In genomic region chr15:66169023-66169422, GRCh38 we compare ENCODE assay signal across 21 cellular contexts.
DNase-seq lines count a peak whose midpoint lies in the region; ATAC-seq and TF ChIP-seq lines count a peak whose summit lies in the region.
"Had no signal": no experiment of that assay in that cellular context is flagged by ENCODE, and none has a peak within 500 bp of the region (broad histone marks: within the 10 kb centered on the region; RNA-seq: fewer than 3 reads in every experiment).

No MANE protein-coding gene starts in this region.

- H3K4me3 Mint-ChIP-seq in glutamatergic neuron (ENCODE audit: unreplicated experiment) = no peak overlapping the region
- H3K4me3 Mint-ChIP-seq: CD4-positive, alpha-beta memory T cell; HFFc6; IgD-negative memory B cell; stimulated activated naive B cell treated with anti-CD40 and anti-IgM and Interleukin-4, amounts not matched to agents 10 μg/mL and 1 μg/mL and 100 μg/mL, for 72 hours had no signal

- H3K27me3 ChIP-seq in DOHH2 (ENCODE audit: control insufficient read depth, low read length) = no peaks in the 10 kb centered on the region

- H3K4me2 ChIP-seq in DOHH2 (ENCODE audit: low read length) = peak overlapping the region; percentile 78

- peaks cover 83% of the 10 kb centered on the region for H3K79me2 ChIP-seq in DOHH2 (ENCODE audit: control insufficient read depth, low read length)

- H3K4me1 Mint-ChIP-seq in glutamatergic neuron (ENCODE audit: low read depth, unreplicated experiment) = peaks cover 48% of the 10 kb centered on the region
- H3K4me1 Mint-ChIP-seq: CD4-positive, alpha-beta memory T cell; IgD-negative memory B cell had no signal

- H3K4me3 ChIP-seq in DOHH2 (ENCODE audit: low read length) (peak overlapping the region; percentile 67; the same call in 1 of the 2 replicates), coronary artery (no peak overlapping the region)
- H3K4me3 ChIP-seq: dorsolateral prefrontal cortex, thoracic aorta had no signal

- no peaks in the 10 kb centered on the region for H4K20me1 ChIP-seq in DOHH2 (ENCODE audit: control insufficient read depth, insufficient read depth, low read depth, low read length)

- peaks cover 19% of the 10 kb centered on the region for H3F3A ChIP-seq in DOHH2 (ENCODE audit: control insufficient read depth, insufficient read depth)

- H3K4me1 ChIP-seq in DOHH2 (ENCODE audit: control insufficient read depth, low read length) = peaks cover 100% of the 10 kb centered on the region

- peak overlapping the region; percentile 100 for H3K27ac ChIP-seq in DOHH2 (ENCODE audit: low read depth, low read length)
- H3K27ac ChIP-seq in coronary artery = no peak overlapping the region
- H3K27ac ChIP-seq: HL-60, thoracic aorta had no signal

- peaks cover 10% of the 10 kb centered on the region for H3K27me3 Mint-ChIP-seq in glutamatergic neuron (ENCODE audit: unreplicated experiment)

- DNase-seq in NCI-H1694 treated with DMSO at 0.1 percent for 48 hours (lab: John Stamatoyannopoulos, UW) (peak; percentile 43), RPMI7951 (ENCODE audit: low read depth) (peak; percentile 17), glutamatergic neuron (peak; percentile 69), coronary artery (ENCODE audit: low spot score) (no peak)
- DNase-seq: activated CD4-positive, alpha-beta T cell treated with anti-CD3 and anti-CD28 coated beads for 48 hours; activated CD8-positive, alpha-beta memory T cell treated with anti-CD3 and anti-CD28 coated beads, Interleukin-2, amount 50 U/mL, for 4 hours; CD4-positive, alpha-beta memory T cell; EL; foreskin fibroblast; HFFc6; hippocampal formation; MM.1S; stimulated activated naive B cell treated with anti-CD40 and anti-IgM and Interleukin-4, amounts not matched to agents 10 μg/mL and 1 μg/mL and 100 μg/mL, for 72 hours had no signal

- no peaks in the 10 kb centered on the region for H3K36me3 Mint-ChIP-seq in glutamatergic neuron (ENCODE audit: unreplicated experiment)
- H3K36me3 Mint-ChIP-seq: CD4-positive, alpha-beta memory T cell; IgD-negative memory B cell; stimulated activated naive B cell treated with anti-CD40 and anti-IgM and Interleukin-4, amounts not matched to agents 10 μg/mL and 1 μg/mL and 100 μg/mL, for 72 hours had no signal

- H3K36me3 ChIP-seq in DOHH2 (ENCODE audit: control insufficient read depth, low read length) = peaks cover 61% of the 10 kb centered on the region
- H3K36me3 ChIP-seq: thoracic aorta had no signal

- no peaks in the 10 kb centered on the region for H3K9me2 ChIP-seq in DOHH2 (replicated peaks; ENCODE audit: control insufficient read depth, low read length)

- no peak for ATAC-seq in HG02938 (IDR thresholded peaks at IDR 0.05; ENCODE audit: unreplicated experiment)
- ATAC-seq in GM18498 (IDR thresholded peaks at IDR 0.05; ENCODE audit: unreplicated experiment) = no peak
- ATAC-seq: Right ventricle myocardium inferior had no signal

- H3K9me3 Mint-ChIP-seq in glutamatergic neuron (ENCODE audit: unreplicated experiment) = peaks cover 4% of the 10 kb centered on the region
- H3K9me3 Mint-ChIP-seq: CD4-positive, alpha-beta memory T cell; HFFc6; IgD-negative memory B cell; stimulated activated naive B cell treated with anti-CD40 and anti-IgM and Interleukin-4, amounts not matched to agents 10 μg/mL and 1 μg/mL and 100 μg/mL, for 72 hours had no signal

- peak overlapping the region; percentile 90 for H3K27ac Mint-ChIP-seq in glutamatergic neuron (ENCODE audit: unreplicated experiment)
- H3K27ac Mint-ChIP-seq: CD4-positive, alpha-beta memory T cell; HFFc6; IgD-negative memory B cell; stimulated activated naive B cell treated with anti-CD40 and anti-IgM and Interleukin-4, amounts not matched to agents 10 μg/mL and 1 μg/mL and 100 μg/mL, for 72 hours had no signal

- no peak for TF ChIP-seq CTCF in DOHH2 (IDR thresholded peaks at IDR 0.05; ENCODE audit: low read depth, low read length, poor library complexity, severe bottlenecking)
- TF ChIP-seq CTCF in glutamatergic neuron (IDR thresholded peaks at IDR 0.05; ENCODE audit: partially characterized antibody, unreplicated experiment) = no peak
- TF ChIP-seq CTCF in coronary artery (IDR thresholded peaks at IDR 0.05) = no peak

- H3K9me3 ChIP-seq in DOHH2 (ENCODE audit: control insufficient read depth, insufficient read depth, low read length) = no peaks in the 10 kb centered on the region
- H3K9me3 ChIP-seq: thoracic aorta had no signal
